In genomic region chr1:42681771-42682483, GRCh38 we compare ENCODE assay signal across 1 cellular context.
TF ChIP-seq lines count a peak whose summit lies in the region.

Gene YBX1, plus strand, starts transcription at chr1:42682418. Its CDS starts 148 bp downstream, at chr1:42682566.

TF ChIP-seq in K562, 482 proteins besides CTCF, POLR2A, EP300 and RAD21 (continued from another document and continues in another):
- TF ChIP-seq CTCFL (IDR thresholded peaks at IDR 0.05; ENCODE audit: borderline replicate concordance, insufficient read depth, low read depth, low read length, poor library complexity, severe bottlenecking): no peak
- TF ChIP-seq NFE2 (IDR thresholded peaks at IDR 0.05; ENCODE audit: low read depth): no peak
- TF ChIP-seq HDAC3 (IDR thresholded peaks at IDR 0.05; ENCODE audit: borderline replicate concordance, partially characterized antibody): no peak
- no peak for TF ChIP-seq ELK1 (CRISPR knock-in tag; IDR thresholded peaks at IDR 0.05)
- peak; percentile 27 for TF ChIP-seq SOX6 (IDR thresholded peaks at IDR 0.05)
- TF ChIP-seq FOXK1 (CRISPR knock-in tag; IDR thresholded peaks at IDR 0.05; ENCODE audit: borderline replicate concordance): no peak; the same call in 1 of the 2 replicates
- TF ChIP-seq UBTF (IDR thresholded peaks at IDR 0.05; ENCODE audit: borderline replicate concordance in 1 of 2, low read depth in 2 of 2, low read length in 2 of 2): peak in 1 of 2 experiments; percentile 78; a peak in 1 of 4 replicates
- TF ChIP-seq PHF8 (IDR thresholded peaks at IDR 0.05; ENCODE audit: borderline replicate concordance, low read length): peak; percentile 89
- no peak for TF ChIP-seq ZNF347 (CRISPR knock-in tag; IDR thresholded peaks at IDR 0.05; ENCODE audit: low read depth)
- peak; percentile 71; the same call in 1 of the 2 replicates for TF ChIP-seq CREM (IDR thresholded peaks at IDR 0.05; ENCODE audit: low read depth)
- no peak; a peak in 1 of 4 replicates for TF ChIP-seq TBL1XR1 (IDR thresholded peaks at IDR 0.05; ENCODE audit: low read length in 2 of 2)
- no peak for TF ChIP-seq SMARCC2 (IDR thresholded peaks at IDR 0.05; ENCODE audit: low read depth)
- TF ChIP-seq ZNF695 (CRISPR knock-in tag; IDR thresholded peaks at IDR 0.05): no peak
- no peak for TF ChIP-seq POLR3A (IDR thresholded peaks at IDR 0.05; ENCODE audit: borderline replicate concordance, extremely low read depth, insufficient read depth, insufficient read length)
- no peak for TF ChIP-seq ZBTB43 (CRISPR knock-in tag; IDR thresholded peaks at IDR 0.05)
- no peak for TF ChIP-seq NR0B1 (IDR thresholded peaks at IDR 0.05; ENCODE audit: partially characterized antibody)
- TF ChIP-seq TAF1 (IDR thresholded peaks at IDR 0.05; ENCODE audit: control insufficient read depth, extremely low read depth, insufficient read depth, low read length, severe bottlenecking): peak; percentile 97
- TF ChIP-seq U2AF2 (optimal IDR thresholded peaks at IDR 0.05; ENCODE audit: low read depth, low read length): no peak
- no peak for TF ChIP-seq ZBTB49 (CRISPR knock-in tag; IDR thresholded peaks at IDR 0.05; ENCODE audit: borderline replicate concordance)
- TF ChIP-seq MCM3 (IDR thresholded peaks at IDR 0.05): no peak
- TF ChIP-seq POLR3G (IDR thresholded peaks at IDR 0.05; ENCODE audit: extremely low read depth, insufficient read length, insufficient replicate concordance): no peak
- no peak for TF ChIP-seq MIER1 (IDR thresholded peaks at IDR 0.05; ENCODE audit: low read depth)
- no peak for TF ChIP-seq ZHX1 (conservative IDR thresholded peaks at IDR 0.05; ENCODE audit: low read length)
- no peak for TF ChIP-seq IRF2 (CRISPR knock-in tag; IDR thresholded peaks at IDR 0.05)
- TF ChIP-seq IRF9 (tag; IDR thresholded peaks at IDR 0.05): no peak
- TF ChIP-seq DIDO1 (tag; IDR thresholded peaks at IDR 0.05; ENCODE audit: low read depth): peak; percentile 64; the same call in 1 of the 2 replicates
- TF ChIP-seq ZNF217 (CRISPR knock-in tag; IDR thresholded peaks at IDR 0.05): no peak
- peak; percentile 96 for TF ChIP-seq RBFOX2 (IDR thresholded peaks at IDR 0.05; ENCODE audit: low read depth, low read length)
- TF ChIP-seq SMAD4 (CRISPR knock-in tag; conservative IDR thresholded peaks at IDR 0.05): peak; percentile 70; the same call in 1 of the 2 replicates
- TF ChIP-seq ZNF24 (IDR thresholded peaks at IDR 0.05): 0 out of 2 replicates have a peak, but pooled peaks have one; percentile 19
- no peak for TF ChIP-seq XRCC4 (IDR thresholded peaks at IDR 0.05; ENCODE audit: extremely low read depth, insufficient read depth, insufficient read length)
- TF ChIP-seq ZNF12 (CRISPR knock-in tag; IDR thresholded peaks at IDR 0.05): no peak; the same call in 1 of the 2 replicates
- no peak for TF ChIP-seq DNMT1 (IDR thresholded peaks at IDR 0.05)
- TF ChIP-seq BRF2 (IDR thresholded peaks at IDR 0.05; ENCODE audit: borderline replicate concordance, insufficient read depth, insufficient read length): no peak
- TF ChIP-seq PHF21A (IDR thresholded peaks at IDR 0.05; ENCODE audit: borderline replicate concordance, low read depth): no peak
- TF ChIP-seq HDAC8 (tag; IDR thresholded peaks at IDR 0.05): no peak
- TF ChIP-seq ZNF699 (CRISPR knock-in tag; IDR thresholded peaks at IDR 0.05; ENCODE audit: insufficient replicate concordance): no peak
- TF ChIP-seq TFE3 (CRISPR knock-in tag; IDR thresholded peaks at IDR 0.05): 0 out of 2 replicates have a peak, but pooled peaks have one; percentile 9
- no peak for TF ChIP-seq PATZ1 (CRISPR knock-in tag; IDR thresholded peaks at IDR 0.05; ENCODE audit: borderline replicate concordance)
- no peak for TF ChIP-seq HSF4 (CRISPR knock-in tag; IDR thresholded peaks at IDR 0.05; ENCODE audit: borderline replicate concordance)
- 0 out of 2 replicates have a peak, but pooled peaks have one; percentile 8 for TF ChIP-seq EGR1 (conservative IDR thresholded peaks at IDR 0.05)
- TF ChIP-seq L3MBTL2 (IDR thresholded peaks at IDR 0.05): peak; percentile 73; the same call in 1 of the 2 replicates
